ENCODE assay signal across 1 cellular context in the genomic region with DNA sequence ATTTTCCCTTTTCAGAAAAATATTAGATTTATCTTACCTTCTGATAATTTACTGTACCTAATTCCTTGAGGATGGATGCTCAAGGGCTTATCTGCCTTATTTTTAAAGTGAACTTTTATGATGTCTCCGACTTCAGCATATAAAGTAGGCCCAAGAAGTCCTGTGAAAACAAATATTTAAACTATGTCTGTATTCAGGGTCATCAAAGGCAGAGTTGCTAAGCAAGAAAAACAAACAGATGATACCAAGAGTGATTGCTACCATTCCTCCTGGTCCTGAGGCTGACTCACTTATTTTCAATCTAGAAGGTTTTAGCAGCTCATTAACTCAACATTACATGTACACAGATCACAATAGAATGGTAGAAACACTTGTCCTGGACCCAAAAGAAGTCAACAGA.
TF ChIP-seq lines count a peak whose summit lies in the region.

No MANE protein-coding gene starts in this region.

TF ChIP-seq in HepG2, 621 proteins besides CTCF, POLR2A, EP300 and RAD21 (continued from another document and continues in another):
- TF ChIP-seq, protein P1, sequence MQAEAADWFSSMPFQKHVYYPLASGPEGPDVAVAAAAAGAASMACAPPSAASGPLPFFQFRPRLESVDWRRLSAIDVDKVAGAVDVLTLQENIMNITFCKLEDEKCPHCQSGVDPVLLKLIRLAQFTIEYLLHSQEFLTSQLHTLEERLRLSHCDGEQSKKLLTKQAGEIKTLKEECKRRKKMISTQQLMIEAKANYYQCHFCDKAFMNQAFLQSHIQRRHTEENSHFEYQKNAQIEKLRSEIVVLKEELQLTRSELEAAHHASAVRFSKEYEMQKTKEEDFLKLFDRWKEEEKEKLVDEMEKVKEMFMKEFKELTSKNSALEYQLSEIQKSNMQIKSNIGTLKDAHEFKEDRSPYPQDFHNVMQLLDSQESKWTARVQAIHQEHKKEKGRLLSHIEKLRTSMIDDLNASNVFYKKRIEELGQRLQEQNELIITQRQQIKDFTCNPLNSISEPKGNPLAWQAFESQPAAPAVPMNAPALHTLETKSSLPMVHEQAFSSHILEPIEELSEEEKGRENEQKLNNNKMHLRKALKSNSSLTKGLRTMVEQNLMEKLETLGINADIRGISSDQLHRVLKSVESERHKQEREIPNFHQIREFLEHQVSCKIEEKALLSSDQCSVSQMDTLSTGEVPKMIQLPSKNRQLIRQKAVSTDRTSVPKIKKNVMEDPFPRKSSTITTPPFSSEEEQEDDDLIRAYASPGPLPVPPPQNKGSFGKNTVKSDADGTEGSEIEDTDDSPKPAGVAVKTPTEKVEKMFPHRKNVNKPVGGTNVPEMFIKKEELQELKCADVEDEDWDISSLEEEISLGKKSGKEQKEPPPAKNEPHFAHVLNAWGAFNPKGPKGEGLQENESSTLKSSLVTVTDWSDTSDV (CRISPR knock-in tag; IDR thresholded peaks at IDR 0.05) = no peak
- TF ChIP-seq, protein P2, sequence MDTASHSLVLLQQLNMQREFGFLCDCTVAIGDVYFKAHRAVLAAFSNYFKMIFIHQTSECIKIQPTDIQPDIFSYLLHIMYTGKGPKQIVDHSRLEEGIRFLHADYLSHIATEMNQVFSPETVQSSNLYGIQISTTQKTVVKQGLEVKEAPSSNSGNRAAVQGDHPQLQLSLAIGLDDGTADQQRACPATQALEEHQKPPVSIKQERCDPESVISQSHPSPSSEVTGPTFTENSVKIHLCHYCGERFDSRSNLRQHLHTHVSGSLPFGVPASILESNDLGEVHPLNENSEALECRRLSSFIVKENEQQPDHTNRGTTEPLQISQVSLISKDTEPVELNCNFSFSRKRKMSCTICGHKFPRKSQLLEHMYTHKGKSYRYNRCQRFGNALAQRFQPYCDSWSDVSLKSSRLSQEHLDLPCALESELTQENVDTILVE (CRISPR knock-in tag; IDR thresholded peaks at IDR 0.05) = no peak
- TF ChIP-seq ZNF788 (CRISPR knock-in tag; IDR thresholded peaks at IDR 0.05; ENCODE audit: borderline replicate concordance) (no peak), NR2F6 (IDR thresholded peaks at IDR 0.05) (no peak), NR2F6 (CRISPR knock-in tag; IDR thresholded peaks at IDR 0.05) (0 out of 2 replicates have a peak, but pooled peaks have one; percentile 26), NCOA2 (CRISPR knock-in tag; IDR thresholded peaks at IDR 0.05) (peak; percentile 72), HNF4G (IDR thresholded peaks at IDR 0.05; ENCODE audit: borderline replicate concordance, low read depth, low read length) (no peak), HNF4G (CRISPR knock-in tag; IDR thresholded peaks at IDR 0.05; ENCODE audit: borderline replicate concordance, low read depth) (no peak), MAFK (conservative IDR thresholded peaks at IDR 0.05 in 1 of 2, IDR thresholded peaks at IDR 0.05 in 1 of 2; ENCODE audit: low read length in 2 of 2) (0 out of 4 replicates have a peak, but pooled peaks of 1 of the 2 experiments have one; percentile 1), FOXJ3 (CRISPR knock-in tag; IDR thresholded peaks at IDR 0.05; ENCODE audit: borderline replicate concordance) (peak; percentile 76; the same call in 1 of the 2 replicates), SIX4 (CRISPR knock-in tag; IDR thresholded peaks at IDR 0.05) (0 out of 2 replicates have a peak, but pooled peaks have one; percentile 23), NFE2L2 (IDR thresholded peaks at IDR 0.05; ENCODE audit: low read length) (no peak), HDAC1 (CRISPR knock-in tag; IDR thresholded peaks at IDR 0.05) (no peak), SSRP1 (CRISPR knock-in tag; IDR thresholded peaks at IDR 0.05) (0 out of 2 replicates have a peak, but pooled peaks have one; percentile 45), FOSL2 (CRISPR knock-in tag; IDR thresholded peaks at IDR 0.05) (peak; percentile 86), RCOR2 (CRISPR knock-in tag; IDR thresholded peaks at IDR 0.05) (peak; percentile 75; the same call in 1 of the 2 replicates), FOXA3 (CRISPR knock-in tag; IDR thresholded peaks at IDR 0.05) (peak; percentile 79), JUN (CRISPR knock-in tag; IDR thresholded peaks at IDR 0.05) (0 out of 2 replicates have a peak, but pooled peaks have one; percentile 28), TEAD3 (CRISPR knock-in tag; optimal IDR thresholded peaks at IDR 0.05; ENCODE audit: borderline replicate concordance) (peak; percentile 71), PPARG (CRISPR knock-in tag; conservative IDR thresholded peaks at IDR 0.05) (peak; percentile 72; the same call in 1 of the 2 replicates), ZFP37 (CRISPR knock-in tag; IDR thresholded peaks at IDR 0.05; ENCODE audit: borderline replicate concordance) (no peak), CHD4 (IDR thresholded peaks at IDR 0.05; ENCODE audit: borderline replicate concordance, low read length) (no peak; the same call in 1 of the 2 replicates), FOXO1 (CRISPR knock-in tag; IDR thresholded peaks at IDR 0.05) (peak; percentile 33; the same call in 1 of the 2 replicates), EED (CRISPR knock-in tag; IDR thresholded peaks at IDR 0.05) (no peak), ZNF282 (IDR thresholded peaks at IDR 0.05; ENCODE audit: partially characterized antibody) (no peak), ZKSCAN1 (IDR thresholded peaks at IDR 0.05; ENCODE audit: low read length) (no peak), SOX13 (IDR thresholded peaks at IDR 0.05) (no peak), SOX13 (CRISPR knock-in tag; conservative IDR thresholded peaks at IDR 0.05 in 1 of 2, IDR thresholded peaks at IDR 0.05 in 1 of 2) (peak in 1 of 2 experiments; percentile 83; a peak in 2 of 4 replicates), HHEX (CRISPR knock-in tag; IDR thresholded peaks at IDR 0.05) (peak; percentile 30; the same call in 1 of the 2 replicates)
- TF ChIP-seq, protein P3, sequence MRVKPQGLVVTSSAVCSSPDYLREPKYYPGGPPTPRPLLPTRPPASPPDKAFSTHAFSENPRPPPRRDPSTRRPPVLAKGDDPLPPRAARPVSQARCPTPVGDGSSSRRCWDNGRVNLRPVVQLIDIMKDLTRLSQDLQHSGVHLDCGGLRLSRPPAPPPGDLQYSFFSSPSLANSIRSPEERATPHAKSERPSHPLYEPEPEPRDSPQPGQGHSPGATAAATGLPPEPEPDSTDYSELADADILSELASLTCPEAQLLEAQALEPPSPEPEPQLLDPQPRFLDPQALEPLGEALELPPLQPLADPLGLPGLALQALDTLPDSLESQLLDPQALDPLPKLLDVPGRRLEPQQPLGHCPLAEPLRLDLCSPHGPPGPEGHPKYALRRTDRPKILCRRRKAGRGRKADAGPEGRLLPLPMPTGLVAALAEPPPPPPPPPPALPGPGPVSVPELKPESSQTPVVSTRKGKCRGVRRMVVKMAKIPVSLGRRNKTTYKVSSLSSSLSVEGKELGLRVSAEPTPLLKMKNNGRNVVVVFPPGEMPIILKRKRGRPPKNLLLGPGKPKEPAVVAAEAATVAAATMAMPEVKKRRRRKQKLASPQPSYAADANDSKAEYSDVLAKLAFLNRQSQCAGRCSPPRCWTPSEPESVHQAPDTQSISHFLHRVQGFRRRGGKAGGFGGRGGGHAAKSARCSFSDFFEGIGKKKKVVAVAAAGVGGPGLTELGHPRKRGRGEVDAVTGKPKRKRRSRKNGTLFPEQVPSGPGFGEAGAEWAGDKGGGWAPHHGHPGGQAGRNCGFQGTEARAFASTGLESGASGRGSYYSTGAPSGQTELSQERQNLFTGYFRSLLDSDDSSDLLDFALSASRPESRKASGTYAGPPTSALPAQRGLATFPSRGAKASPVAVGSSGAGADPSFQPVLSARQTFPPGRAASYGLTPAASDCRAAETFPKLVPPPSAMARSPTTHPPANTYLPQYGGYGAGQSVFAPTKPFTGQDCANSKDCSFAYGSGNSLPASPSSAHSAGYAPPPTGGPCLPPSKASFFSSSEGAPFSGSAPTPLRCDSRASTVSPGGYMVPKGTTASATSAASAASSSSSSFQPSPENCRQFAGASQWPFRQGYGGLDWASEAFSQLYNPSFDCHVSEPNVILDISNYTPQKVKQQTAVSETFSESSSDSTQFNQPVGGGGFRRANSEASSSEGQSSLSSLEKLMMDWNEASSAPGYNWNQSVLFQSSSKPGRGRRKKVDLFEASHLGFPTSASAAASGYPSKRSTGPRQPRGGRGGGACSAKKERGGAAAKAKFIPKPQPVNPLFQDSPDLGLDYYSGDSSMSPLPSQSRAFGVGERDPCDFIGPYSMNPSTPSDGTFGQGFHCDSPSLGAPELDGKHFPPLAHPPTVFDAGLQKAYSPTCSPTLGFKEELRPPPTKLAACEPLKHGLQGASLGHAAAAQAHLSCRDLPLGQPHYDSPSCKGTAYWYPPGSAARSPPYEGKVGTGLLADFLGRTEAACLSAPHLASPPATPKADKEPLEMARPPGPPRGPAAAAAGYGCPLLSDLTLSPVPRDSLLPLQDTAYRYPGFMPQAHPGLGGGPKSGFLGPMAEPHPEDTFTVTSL (CRISPR knock-in tag; IDR thresholded peaks at IDR 0.05; ENCODE audit: borderline replicate concordance) = peak; percentile 81; the same call in 1 of the 2 replicates
- TF ChIP-seq, protein P4, sequence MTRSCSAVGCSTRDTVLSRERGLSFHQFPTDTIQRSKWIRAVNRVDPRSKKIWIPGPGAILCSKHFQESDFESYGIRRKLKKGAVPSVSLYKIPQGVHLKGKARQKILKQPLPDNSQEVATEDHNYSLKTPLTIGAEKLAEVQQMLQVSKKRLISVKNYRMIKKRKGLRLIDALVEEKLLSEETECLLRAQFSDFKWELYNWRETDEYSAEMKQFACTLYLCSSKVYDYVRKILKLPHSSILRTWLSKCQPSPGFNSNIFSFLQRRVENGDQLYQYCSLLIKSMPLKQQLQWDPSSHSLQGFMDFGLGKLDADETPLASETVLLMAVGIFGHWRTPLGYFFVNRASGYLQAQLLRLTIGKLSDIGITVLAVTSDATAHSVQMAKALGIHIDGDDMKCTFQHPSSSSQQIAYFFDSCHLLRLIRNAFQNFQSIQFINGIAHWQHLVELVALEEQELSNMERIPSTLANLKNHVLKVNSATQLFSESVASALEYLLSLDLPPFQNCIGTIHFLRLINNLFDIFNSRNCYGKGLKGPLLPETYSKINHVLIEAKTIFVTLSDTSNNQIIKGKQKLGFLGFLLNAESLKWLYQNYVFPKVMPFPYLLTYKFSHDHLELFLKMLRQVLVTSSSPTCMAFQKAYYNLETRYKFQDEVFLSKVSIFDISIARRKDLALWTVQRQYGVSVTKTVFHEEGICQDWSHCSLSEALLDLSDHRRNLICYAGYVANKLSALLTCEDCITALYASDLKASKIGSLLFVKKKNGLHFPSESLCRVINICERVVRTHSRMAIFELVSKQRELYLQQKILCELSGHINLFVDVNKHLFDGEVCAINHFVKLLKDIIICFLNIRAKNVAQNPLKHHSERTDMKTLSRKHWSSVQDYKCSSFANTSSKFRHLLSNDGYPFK (CRISPR knock-in tag; IDR thresholded peaks at IDR 0.05; ENCODE audit: borderline replicate concordance) = no peak
- TF ChIP-seq, protein P5, sequence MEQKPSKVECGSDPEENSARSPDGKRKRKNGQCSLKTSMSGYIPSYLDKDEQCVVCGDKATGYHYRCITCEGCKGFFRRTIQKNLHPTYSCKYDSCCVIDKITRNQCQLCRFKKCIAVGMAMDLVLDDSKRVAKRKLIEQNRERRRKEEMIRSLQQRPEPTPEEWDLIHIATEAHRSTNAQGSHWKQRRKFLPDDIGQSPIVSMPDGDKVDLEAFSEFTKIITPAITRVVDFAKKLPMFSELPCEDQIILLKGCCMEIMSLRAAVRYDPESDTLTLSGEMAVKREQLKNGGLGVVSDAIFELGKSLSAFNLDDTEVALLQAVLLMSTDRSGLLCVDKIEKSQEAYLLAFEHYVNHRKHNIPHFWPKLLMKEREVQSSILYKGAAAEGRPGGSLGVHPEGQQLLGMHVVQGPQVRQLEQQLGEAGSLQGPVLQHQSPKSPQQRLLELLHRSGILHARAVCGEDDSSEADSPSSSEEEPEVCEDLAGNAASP (CRISPR knock-in tag; IDR thresholded peaks at IDR 0.05; ENCODE audit: borderline replicate concordance) = peak; percentile 38; the same call in 1 of the 2 replicates
- TF ChIP-seq, protein P6, sequence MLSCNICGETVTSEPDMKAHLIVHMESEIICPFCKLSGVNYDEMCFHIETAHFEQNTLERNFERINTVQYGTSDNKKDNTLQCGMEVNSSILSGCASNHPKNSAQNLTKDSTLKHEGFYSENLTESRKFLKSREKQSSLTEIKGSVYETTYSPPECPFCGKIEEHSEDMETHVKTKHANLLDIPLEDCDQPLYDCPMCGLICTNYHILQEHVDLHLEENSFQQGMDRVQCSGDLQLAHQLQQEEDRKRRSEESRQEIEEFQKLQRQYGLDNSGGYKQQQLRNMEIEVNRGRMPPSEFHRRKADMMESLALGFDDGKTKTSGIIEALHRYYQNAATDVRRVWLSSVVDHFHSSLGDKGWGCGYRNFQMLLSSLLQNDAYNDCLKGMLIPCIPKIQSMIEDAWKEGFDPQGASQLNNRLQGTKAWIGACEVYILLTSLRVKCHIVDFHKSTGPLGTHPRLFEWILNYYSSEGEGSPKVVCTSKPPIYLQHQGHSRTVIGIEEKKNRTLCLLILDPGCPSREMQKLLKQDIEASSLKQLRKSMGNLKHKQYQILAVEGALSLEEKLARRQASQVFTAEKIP (CRISPR knock-in tag; IDR thresholded peaks at IDR 0.05; ENCODE audit: borderline replicate concordance) = no peak
- TF ChIP-seq, protein P7, sequence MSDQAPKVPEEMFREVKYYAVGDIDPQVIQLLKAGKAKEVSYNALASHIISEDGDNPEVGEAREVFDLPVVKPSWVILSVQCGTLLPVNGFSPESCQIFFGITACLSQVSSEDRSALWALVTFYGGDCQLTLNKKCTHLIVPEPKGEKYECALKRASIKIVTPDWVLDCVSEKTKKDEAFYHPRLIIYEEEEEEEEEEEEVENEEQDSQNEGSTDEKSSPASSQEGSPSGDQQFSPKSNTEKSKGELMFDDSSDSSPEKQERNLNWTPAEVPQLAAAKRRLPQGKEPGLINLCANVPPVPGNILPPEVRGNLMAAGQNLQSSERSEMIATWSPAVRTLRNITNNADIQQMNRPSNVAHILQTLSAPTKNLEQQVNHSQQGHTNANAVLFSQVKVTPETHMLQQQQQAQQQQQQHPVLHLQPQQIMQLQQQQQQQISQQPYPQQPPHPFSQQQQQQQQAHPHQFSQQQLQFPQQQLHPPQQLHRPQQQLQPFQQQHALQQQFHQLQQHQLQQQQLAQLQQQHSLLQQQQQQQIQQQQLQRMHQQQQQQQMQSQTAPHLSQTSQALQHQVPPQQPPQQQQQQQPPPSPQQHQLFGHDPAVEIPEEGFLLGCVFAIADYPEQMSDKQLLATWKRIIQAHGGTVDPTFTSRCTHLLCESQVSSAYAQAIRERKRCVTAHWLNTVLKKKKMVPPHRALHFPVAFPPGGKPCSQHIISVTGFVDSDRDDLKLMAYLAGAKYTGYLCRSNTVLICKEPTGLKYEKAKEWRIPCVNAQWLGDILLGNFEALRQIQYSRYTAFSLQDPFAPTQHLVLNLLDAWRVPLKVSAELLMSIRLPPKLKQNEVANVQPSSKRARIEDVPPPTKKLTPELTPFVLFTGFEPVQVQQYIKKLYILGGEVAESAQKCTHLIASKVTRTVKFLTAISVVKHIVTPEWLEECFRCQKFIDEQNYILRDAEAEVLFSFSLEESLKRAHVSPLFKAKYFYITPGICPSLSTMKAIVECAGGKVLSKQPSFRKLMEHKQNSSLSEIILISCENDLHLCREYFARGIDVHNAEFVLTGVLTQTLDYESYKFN (CRISPR knock-in tag; conservative IDR thresholded peaks at IDR 0.05) = peak; percentile 75
- TF ChIP-seq, protein P8, sequence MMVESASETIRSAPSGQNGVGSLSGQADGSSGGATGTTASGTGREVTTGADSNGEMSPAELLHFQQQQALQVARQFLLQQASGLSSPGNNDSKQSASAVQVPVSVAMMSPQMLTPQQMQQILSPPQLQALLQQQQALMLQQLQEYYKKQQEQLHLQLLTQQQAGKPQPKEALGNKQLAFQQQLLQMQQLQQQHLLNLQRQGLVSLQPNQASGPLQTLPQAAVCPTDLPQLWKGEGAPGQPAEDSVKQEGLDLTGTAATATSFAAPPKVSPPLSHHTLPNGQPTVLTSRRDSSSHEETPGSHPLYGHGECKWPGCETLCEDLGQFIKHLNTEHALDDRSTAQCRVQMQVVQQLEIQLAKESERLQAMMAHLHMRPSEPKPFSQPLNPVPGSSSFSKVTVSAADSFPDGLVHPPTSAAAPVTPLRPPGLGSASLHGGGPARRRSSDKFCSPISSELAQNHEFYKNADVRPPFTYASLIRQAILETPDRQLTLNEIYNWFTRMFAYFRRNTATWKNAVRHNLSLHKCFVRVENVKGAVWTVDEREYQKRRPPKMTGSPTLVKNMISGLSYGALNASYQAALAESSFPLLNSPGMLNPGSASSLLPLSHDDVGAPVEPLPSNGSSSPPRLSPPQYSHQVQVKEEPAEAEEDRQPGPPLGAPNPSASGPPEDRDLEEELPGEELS (CRISPR knock-in tag; IDR thresholded peaks at IDR 0.05) = peak; percentile 77
